In the genomic region with DNA sequence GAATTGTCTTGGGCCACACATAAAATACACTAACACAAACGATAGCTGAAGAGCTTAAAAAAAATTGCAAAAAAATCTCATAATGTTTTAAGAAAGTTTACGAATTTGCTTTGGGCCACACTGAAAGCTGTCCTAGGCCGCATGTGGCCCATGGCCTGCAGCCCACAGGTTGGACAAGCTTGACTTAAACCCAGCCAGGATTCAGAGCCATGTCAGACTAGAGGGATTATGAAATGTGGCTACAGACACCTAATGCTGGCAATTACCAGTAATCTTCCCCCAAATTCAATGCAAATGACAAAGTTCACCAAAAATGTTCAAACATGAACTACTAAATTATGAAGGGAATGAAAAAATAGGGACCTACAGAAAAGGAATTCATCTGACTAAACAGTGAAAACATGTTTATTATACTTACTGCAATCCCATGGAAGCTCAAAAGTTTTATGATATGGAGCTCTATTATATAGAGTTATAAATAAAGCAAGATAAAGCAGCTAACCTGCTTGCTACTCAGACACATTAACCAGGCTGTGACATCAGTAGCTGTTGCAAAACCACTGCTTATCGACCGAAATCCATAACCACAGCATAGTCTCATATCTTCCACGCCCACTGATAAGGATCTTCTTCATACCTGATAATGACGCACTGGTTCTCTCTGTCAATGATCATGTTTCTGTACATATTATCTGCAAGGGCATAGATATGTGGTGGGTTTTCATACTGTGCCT, we compare ENCODE assay signal across 14 cellular contexts. TPM values are rescaled to one million over a fixed set of nuclear protein-coding genes. Genes with fewer than 3 reads are reported as not detected.
DNase-seq lines count a peak whose midpoint lies in the region; ATAC-seq, FAIRE-seq and TF ChIP-seq lines count a peak whose summit lies in the region.
"Had no signal": no experiment of that assay in that cellular context is flagged by ENCODE, and none has a peak within 500 bp of the region (broad histone marks: within the 10 kb centered on the region; RNA-seq: fewer than 3 reads in every experiment).

No MANE protein-coding gene starts in this region.

- intact Hi-C loops in natural killer cell (cut with micrococcal nuclease) = no loop called here

- H3K9ac ChIP-seq in neuronal stem cell (ENCODE audit: low read depth, low read length, poor library complexity) = no peak overlapping the region

- no peak overlapping the region for H2AK5ac ChIP-seq in neuronal stem cell (ENCODE audit: low read depth, low read length)

- no peak overlapping the region for H4K8ac ChIP-seq in neuronal stem cell (ENCODE audit: low read depth, low read length)

- DNase-seq in GM19239 (ENCODE audit: insufficient read length, low spot score) (no peak), natural killer cell (no peak), mesenteric fat pad (ENCODE audit: low spot score) (no peak), neuronal stem cell (ENCODE audit: low spot score) (no peak)
- DNase-seq in Jurkat, Clone E6-1 (ENCODE audit: low read depth, low spot score) = peak; percentile 54
- DNase-seq in activated naive CD4-positive, alpha-beta T cell treated with anti-CD3 and anti-CD28 coated beads, Interleukin-2, amount 50 U/mL, for 72 hours (ENCODE audit: low spot score in 2 of 2) = no peak
- DNase-seq: DND-41, HFFc6 had no signal

- no peaks in the 10 kb centered on the region for H3K27me3 ChIP-seq in neuronal stem cell (ENCODE audit: control insufficient read depth in 3 of 3, insufficient read depth in 3 of 3, low read depth in 1 of 3, low read length in 3 of 3)

- H3K36me3 ChIP-seq in neuronal stem cell (replicated peaks in 1 of 2; ENCODE audit: control insufficient read depth in 2 of 2, insufficient read depth in 2 of 2, low read length in 2 of 2) = peaks cover 0 to 1% of the 10 kb centered on the region in 2 donors

- H2BK120ac ChIP-seq in neuronal stem cell (ENCODE audit: low read depth, low read length) = no peak overlapping the region

- H3K27ac Mint-ChIP-seq in activated naive CD4-positive, alpha-beta T cell treated with anti-CD3 and anti-CD28 coated beads, Interleukin-2, amount 50 U/mL, for 72 hours = peak overlapping the region in 1 of 2 donors; percentile 39
- H3K27ac Mint-ChIP-seq in natural killer cell = no peak overlapping the region
- H3K27ac Mint-ChIP-seq: HFFc6 had no signal

- H2BK15ac ChIP-seq in neuronal stem cell (ENCODE audit: low read length) = no peak overlapping the region

- H3K36me3 Mint-ChIP-seq in activated naive CD4-positive, alpha-beta T cell treated with anti-CD3 and anti-CD28 coated beads, Interleukin-2, amount 50 U/mL, for 72 hours = no peaks in the 10 kb centered on the region
- no peaks in the 10 kb centered on the region for H3K36me3 Mint-ChIP-seq in natural killer cell
- H3K36me3 Mint-ChIP-seq: activated naive CD4-positive, alpha-beta T cell treated with anti-CD3 and anti-CD28 coated beads, Interleukin-2, amount 50 U/mL, for 24 hours had no signal

- peaks cover 19 to 21% of the 10 kb centered on the region in 2 donors for H3K4me1 Mint-ChIP-seq in natural killer cell

- no peaks in the 10 kb centered on the region for H3K9me3 Mint-ChIP-seq in activated naive CD4-positive, alpha-beta T cell treated with anti-CD3 and anti-CD28 coated beads, Interleukin-2, amount 50 U/mL, for 72 hours
- H3K9me3 Mint-ChIP-seq in natural killer cell = no peaks in the 10 kb centered on the region
- H3K9me3 Mint-ChIP-seq: activated naive CD4-positive, alpha-beta T cell treated with anti-CD3 and anti-CD28 coated beads, Interleukin-2, amount 50 U/mL, for 24 hours; HFFc6 had no signal

- H3K4me1 ChIP-seq in neuronal stem cell (ENCODE audit: control insufficient read depth in 2 of 2, insufficient read depth in 1 of 2, low read depth in 1 of 2, low read length in 2 of 2) = peaks cover 2 to 8% of the 10 kb centered on the region in 2 donors

- no CpG with 5 or more reads among the region's 7 CpGs for WGBS in neuronal stem cell (ENCODE audit: extremely low coverage in 2 of 2, insufficient read length in 2 of 2, insufficient replicate concordance in 1 of 2), 2 donors

- peak; percentile 93 for FAIRE-seq in GM19239 (lab: Jason Lieb, UNC)
- FAIRE-seq: endometrium had no signal

- H3K14ac ChIP-seq in neuronal stem cell (ENCODE audit: low read length) = no peak overlapping the region

- no peak overlapping the region for H2AFZ ChIP-seq in neuronal stem cell (ENCODE audit: low read length)

- ATAC-seq in activated naive CD4-positive, alpha-beta T cell treated with anti-CD3 and anti-CD28 coated beads, Interleukin-2, amount 50 U/mL, for 72 hours = peak; percentile 48 to 82
- ATAC-seq in natural killer cell = peak in 2 of 3 donors; percentile 63 to 71
- ATAC-seq in GM19455 (IDR thresholded peaks at IDR 0.05; ENCODE audit: unreplicated experiment) = no peak

- H3K4me3 ChIP-seq in Jurkat, Clone E6-1 (ENCODE audit: low read length) = no peak overlapping the region
- H3K4me3 ChIP-seq in neuronal stem cell (ENCODE audit: low read length in 2 of 2) = no peak overlapping the region

- no peak overlapping the region for H4K91ac ChIP-seq in neuronal stem cell (ENCODE audit: low read depth, low read length, poor library complexity)

- H3K4ac ChIP-seq in neuronal stem cell (ENCODE audit: low read length) = no peak overlapping the region

- H3K27me3 Mint-ChIP-seq in natural killer cell (ENCODE audit: low read depth in 2 of 2) = no peaks in the 10 kb centered on the region
- H3K27me3 Mint-ChIP-seq: activated naive CD4-positive, alpha-beta T cell treated with anti-CD3 and anti-CD28 coated beads, Interleukin-2, amount 50 U/mL, for 24 hours had no signal

- H2BK12ac ChIP-seq in neuronal stem cell (ENCODE audit: low read length) = no peak overlapping the region

- H2BK5ac ChIP-seq in neuronal stem cell (ENCODE audit: low read length) = no peak overlapping the region

- no peak for TF ChIP-seq CTCF in natural killer cell (IDR thresholded peaks at IDR 0.05)

- H3K4me3 Mint-ChIP-seq in natural killer cell = no peak overlapping the region
- H3K4me3 Mint-ChIP-seq: activated naive CD4-positive, alpha-beta T cell treated with anti-CD3 and anti-CD28 coated beads, Interleukin-2, amount 50 U/mL, for 24 hours; HFFc6 had no signal

- no peaks in the 10 kb centered on the region for H3K9me3 ChIP-seq in neuronal stem cell (replicated peaks in 1 of 2; ENCODE audit: control insufficient read depth in 2 of 2, insufficient read depth in 1 of 2, low read depth in 1 of 2, low read length in 2 of 2)

- H3K27ac ChIP-seq in neuronal stem cell (replicated peaks; ENCODE audit: low read length) = no peak overlapping the region

- no peaks in the 10 kb centered on the region for H3K79me1 ChIP-seq in neuronal stem cell (ENCODE audit: low read depth, low read length)

- H3K18ac ChIP-seq in neuronal stem cell (ENCODE audit: low read length) = no peak overlapping the region

- no peak overlapping the region for H3K4me2 ChIP-seq in neuronal stem cell (ENCODE audit: insufficient read depth, low read length, poor library complexity, severe bottlenecking)

- H3K23ac ChIP-seq in neuronal stem cell (ENCODE audit: low read depth, low read length, poor library complexity) = no peak overlapping the region

RNA-seq across cellular contexts. Expression of a gene that starts 49.2 kb away (rescaled TPM):
- not detected for polyA plus RNA-seq in Jurkat, Clone E6-1 (2012; ENCODE audit: insufficient read depth, insufficient read length)
- not detected for total RNA-seq in activated naive CD4-positive, alpha-beta T cell treated with anti-CD3 and anti-CD28 coated beads, Interleukin-2, amount 50 U/mL, for 72 hours
- total RNA-seq in natural killer cell (not detected), mesenteric fat pad (not detected)
- polyA plus RNA-seq in neuronal stem cell (2013, experiment 1 of 2) = 0.07 TPM
- 0.11 TPM for polyA plus RNA-seq in neuronal stem cell (2013, experiment 2 of 2)
- total RNA-seq: HFFc6; HT1080; osteocyte; T-helper 2 cell treated with Interferon-gamma antibody and Interleukin-4, amounts not matched to agents 100 ng/mL and 5 ng/mL, for 36 hours had no signal
